ENCODE assay signal across 1 cellular context in genomic region chr11:124746621-124747243, GRCh38.
TF ChIP-seq lines count a peak whose summit lies in the region.

No MANE protein-coding gene starts in this region.

TF ChIP-seq in GM12878, 131 proteins besides CTCF, POLR2A, EP300 and RAD21 (continues in another document):
- peak; percentile 17; the same call in 1 of the 2 replicates for TF ChIP-seq MAX (IDR thresholded peaks at IDR 0.05; ENCODE audit: low read depth, low read length)
- 0 out of 2 replicates have a peak, but pooled peaks have one; percentile 33 for TF ChIP-seq GATAD2B (conservative IDR thresholded peaks at IDR 0.05; ENCODE audit: low read depth)
- peak; percentile 48; the same call in 1 of the 2 replicates for TF ChIP-seq SMC3 (IDR thresholded peaks at IDR 0.05; ENCODE audit: borderline replicate concordance, low read length)
- TF ChIP-seq BHLHE40 (IDR thresholded peaks at IDR 0.05; ENCODE audit: borderline replicate concordance in 1 of 2, low read depth in 2 of 2, low read length in 1 of 2): peak; percentile 77 to 89; a peak in 3 of 4 replicates
- peak; percentile 46; the same call in 1 of the 2 replicates for TF ChIP-seq CHD2 (IDR thresholded peaks at IDR 0.05; ENCODE audit: borderline replicate concordance, low read depth, low read length)
- TF ChIP-seq HDGF (IDR thresholded peaks at IDR 0.05): no peak; the same call in none of the 2 replicates
- peak; percentile 50; the same call in 1 of the 2 replicates for TF ChIP-seq NKRF (conservative IDR thresholded peaks at IDR 0.05)
- no peak for TF ChIP-seq CUX1 (IDR thresholded peaks at IDR 0.05; ENCODE audit: insufficient replicate concordance, low read depth, low read length)
- TF ChIP-seq IRF3 (IDR thresholded peaks at IDR 0.05): no peak
- peak; percentile 69 for TF ChIP-seq RELB (IDR thresholded peaks at IDR 0.05; ENCODE audit: low read depth)
- TF ChIP-seq ETV6 (conservative IDR thresholded peaks at IDR 0.05 in 1 of 2, IDR thresholded peaks at IDR 0.05 in 1 of 2; ENCODE audit: borderline replicate concordance in 1 of 2, low read depth in 1 of 2): no peak
- peak; percentile 45; the same call in 1 of the 2 replicates for TF ChIP-seq FOXK2 (IDR thresholded peaks at IDR 0.05)
- TF ChIP-seq SREBF2 (IDR thresholded peaks at IDR 0.05; ENCODE audit: low read length): no peak
- TF ChIP-seq BCL3 (IDR thresholded peaks at IDR 0.05; ENCODE audit: borderline replicate concordance, insufficient read depth, low read depth, low read length, poor library complexity, severe bottlenecking): no peak
- no peak for TF ChIP-seq GABPA (IDR thresholded peaks at IDR 0.05; ENCODE audit: low read depth)
- TF ChIP-seq CREM (IDR thresholded peaks at IDR 0.05; ENCODE audit: low read depth): peak; percentile 46; the same call in 1 of the 2 replicates
- TF ChIP-seq MEF2B (IDR thresholded peaks at IDR 0.05; ENCODE audit: partially characterized antibody, poor library complexity, severe bottlenecking): peak; percentile 38
- TF ChIP-seq MEF2A (IDR thresholded peaks at IDR 0.05; ENCODE audit: insufficient read depth, low read depth, low read length): no peak
- TF ChIP-seq SIN3A (IDR thresholded peaks at IDR 0.05; ENCODE audit: low read depth, low read length): peak; percentile 39; the same call in 1 of the 2 replicates
- TF ChIP-seq POU2F2 (IDR thresholded peaks at IDR 0.05; ENCODE audit: borderline replicate concordance, low read depth, low read length): peak; percentile 64; the same call in 1 of the 3 replicates
- no peak for TF ChIP-seq ZSCAN29 (IDR thresholded peaks at IDR 0.05)
- no peak for TF ChIP-seq MYC (IDR thresholded peaks at IDR 0.05; ENCODE audit: insufficient read depth, insufficient read length, insufficient replicate concordance, low read length, severe bottlenecking)
- TF ChIP-seq PKNOX1 (IDR thresholded peaks at IDR 0.05): peak; percentile 58
- TF ChIP-seq E2F8 (IDR thresholded peaks at IDR 0.05; ENCODE audit: low read depth, partially characterized antibody): peak; percentile 27
- peak; percentile 44 for TF ChIP-seq YY1 (IDR thresholded peaks at IDR 0.05; ENCODE audit: low read depth, low read length)
- peak; percentile 41 for TF ChIP-seq DPF2 (IDR thresholded peaks at IDR 0.05)
- TF ChIP-seq EZH2 (IDR thresholded peaks at IDR 0.05; ENCODE audit: borderline replicate concordance, control insufficient read depth, low read depth, low read length): no peak
- TF ChIP-seq USF1 (IDR thresholded peaks at IDR 0.05; ENCODE audit: borderline replicate concordance, extremely low read length, insufficient read depth, low read depth, low read length): no peak
- TF ChIP-seq MTA2 (IDR thresholded peaks at IDR 0.05; ENCODE audit: low read depth): 0 out of 2 replicates have a peak, but pooled peaks have one; percentile 28
- no peak for TF ChIP-seq NRF1 (conservative IDR thresholded peaks at IDR 0.05; ENCODE audit: low read depth, low read length)
- TF ChIP-seq ELK1 (IDR thresholded peaks at IDR 0.05; ENCODE audit: low read depth, low read length): no peak
- peak; percentile 58 to 65; a peak in 3 of 4 replicates for TF ChIP-seq IKZF2 (IDR thresholded peaks at IDR 0.05)
- no peak for TF ChIP-seq FOXM1 (IDR thresholded peaks at IDR 0.05; ENCODE audit: low read depth, low read length)
- peak in 1 of 2 experiments; percentile 72; a peak in 2 of 3 replicates for TF ChIP-seq EGR1 (IDR thresholded peaks at IDR 0.05; ENCODE audit: borderline replicate concordance in 1 of 2, low read depth in 2 of 2, low read length in 2 of 2)
- TF ChIP-seq IRF4 (IDR thresholded peaks at IDR 0.05; ENCODE audit: low read depth, low read length): no peak
- TF ChIP-seq NBN (IDR thresholded peaks at IDR 0.05): peak; percentile 89
- TF ChIP-seq E4F1 (IDR thresholded peaks at IDR 0.05; ENCODE audit: borderline replicate concordance, partially characterized antibody): no peak
